1 cellular context compared by ENCODE assay signal in the genomic region with DNA sequence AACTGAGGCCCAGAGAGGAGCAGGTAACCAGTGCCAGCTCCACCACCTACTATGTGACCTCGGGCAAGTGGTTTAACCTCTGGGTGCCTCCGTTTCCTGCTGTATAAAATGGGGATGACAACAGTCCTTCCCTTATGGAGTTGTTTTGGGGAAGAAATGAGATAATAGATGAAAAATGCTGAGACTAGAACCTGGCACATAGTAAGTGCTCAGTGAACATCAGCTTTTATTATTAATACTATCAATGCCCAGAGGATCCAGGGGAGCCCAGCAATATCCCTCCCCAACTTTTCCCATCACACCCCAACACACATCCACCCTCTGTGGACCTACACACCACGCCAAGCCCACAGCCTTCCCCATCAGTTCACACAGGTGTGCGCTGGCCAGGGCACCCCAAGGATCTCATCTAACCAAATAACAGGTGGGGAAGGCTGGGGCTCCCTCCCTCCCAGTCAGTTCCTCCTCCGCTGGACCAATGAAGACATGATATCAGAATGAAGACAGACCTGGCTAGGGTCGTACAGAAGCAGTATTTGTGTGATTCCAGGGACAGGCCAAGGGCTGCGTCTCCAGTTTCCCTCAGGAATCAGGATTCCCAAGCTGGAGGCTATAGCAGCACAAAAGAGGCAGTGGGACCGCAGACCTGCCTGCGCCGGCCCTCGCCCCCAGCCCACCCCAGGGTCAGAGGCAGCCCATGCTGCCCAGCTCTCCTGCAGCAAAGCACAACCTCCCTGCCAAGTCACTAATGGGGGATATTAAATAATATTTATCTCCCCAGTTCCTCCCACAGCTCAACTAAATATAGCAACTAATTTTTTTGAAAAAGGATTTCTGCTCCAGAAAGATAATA.
TF ChIP-seq lines count a peak whose summit lies in the region.

No MANE protein-coding gene starts in this region.

TF ChIP-seq in GM23338, 12 proteins besides CTCF, POLR2A, EP300 and RAD21 (continued from another document):
- TF ChIP-seq, protein P1, sequence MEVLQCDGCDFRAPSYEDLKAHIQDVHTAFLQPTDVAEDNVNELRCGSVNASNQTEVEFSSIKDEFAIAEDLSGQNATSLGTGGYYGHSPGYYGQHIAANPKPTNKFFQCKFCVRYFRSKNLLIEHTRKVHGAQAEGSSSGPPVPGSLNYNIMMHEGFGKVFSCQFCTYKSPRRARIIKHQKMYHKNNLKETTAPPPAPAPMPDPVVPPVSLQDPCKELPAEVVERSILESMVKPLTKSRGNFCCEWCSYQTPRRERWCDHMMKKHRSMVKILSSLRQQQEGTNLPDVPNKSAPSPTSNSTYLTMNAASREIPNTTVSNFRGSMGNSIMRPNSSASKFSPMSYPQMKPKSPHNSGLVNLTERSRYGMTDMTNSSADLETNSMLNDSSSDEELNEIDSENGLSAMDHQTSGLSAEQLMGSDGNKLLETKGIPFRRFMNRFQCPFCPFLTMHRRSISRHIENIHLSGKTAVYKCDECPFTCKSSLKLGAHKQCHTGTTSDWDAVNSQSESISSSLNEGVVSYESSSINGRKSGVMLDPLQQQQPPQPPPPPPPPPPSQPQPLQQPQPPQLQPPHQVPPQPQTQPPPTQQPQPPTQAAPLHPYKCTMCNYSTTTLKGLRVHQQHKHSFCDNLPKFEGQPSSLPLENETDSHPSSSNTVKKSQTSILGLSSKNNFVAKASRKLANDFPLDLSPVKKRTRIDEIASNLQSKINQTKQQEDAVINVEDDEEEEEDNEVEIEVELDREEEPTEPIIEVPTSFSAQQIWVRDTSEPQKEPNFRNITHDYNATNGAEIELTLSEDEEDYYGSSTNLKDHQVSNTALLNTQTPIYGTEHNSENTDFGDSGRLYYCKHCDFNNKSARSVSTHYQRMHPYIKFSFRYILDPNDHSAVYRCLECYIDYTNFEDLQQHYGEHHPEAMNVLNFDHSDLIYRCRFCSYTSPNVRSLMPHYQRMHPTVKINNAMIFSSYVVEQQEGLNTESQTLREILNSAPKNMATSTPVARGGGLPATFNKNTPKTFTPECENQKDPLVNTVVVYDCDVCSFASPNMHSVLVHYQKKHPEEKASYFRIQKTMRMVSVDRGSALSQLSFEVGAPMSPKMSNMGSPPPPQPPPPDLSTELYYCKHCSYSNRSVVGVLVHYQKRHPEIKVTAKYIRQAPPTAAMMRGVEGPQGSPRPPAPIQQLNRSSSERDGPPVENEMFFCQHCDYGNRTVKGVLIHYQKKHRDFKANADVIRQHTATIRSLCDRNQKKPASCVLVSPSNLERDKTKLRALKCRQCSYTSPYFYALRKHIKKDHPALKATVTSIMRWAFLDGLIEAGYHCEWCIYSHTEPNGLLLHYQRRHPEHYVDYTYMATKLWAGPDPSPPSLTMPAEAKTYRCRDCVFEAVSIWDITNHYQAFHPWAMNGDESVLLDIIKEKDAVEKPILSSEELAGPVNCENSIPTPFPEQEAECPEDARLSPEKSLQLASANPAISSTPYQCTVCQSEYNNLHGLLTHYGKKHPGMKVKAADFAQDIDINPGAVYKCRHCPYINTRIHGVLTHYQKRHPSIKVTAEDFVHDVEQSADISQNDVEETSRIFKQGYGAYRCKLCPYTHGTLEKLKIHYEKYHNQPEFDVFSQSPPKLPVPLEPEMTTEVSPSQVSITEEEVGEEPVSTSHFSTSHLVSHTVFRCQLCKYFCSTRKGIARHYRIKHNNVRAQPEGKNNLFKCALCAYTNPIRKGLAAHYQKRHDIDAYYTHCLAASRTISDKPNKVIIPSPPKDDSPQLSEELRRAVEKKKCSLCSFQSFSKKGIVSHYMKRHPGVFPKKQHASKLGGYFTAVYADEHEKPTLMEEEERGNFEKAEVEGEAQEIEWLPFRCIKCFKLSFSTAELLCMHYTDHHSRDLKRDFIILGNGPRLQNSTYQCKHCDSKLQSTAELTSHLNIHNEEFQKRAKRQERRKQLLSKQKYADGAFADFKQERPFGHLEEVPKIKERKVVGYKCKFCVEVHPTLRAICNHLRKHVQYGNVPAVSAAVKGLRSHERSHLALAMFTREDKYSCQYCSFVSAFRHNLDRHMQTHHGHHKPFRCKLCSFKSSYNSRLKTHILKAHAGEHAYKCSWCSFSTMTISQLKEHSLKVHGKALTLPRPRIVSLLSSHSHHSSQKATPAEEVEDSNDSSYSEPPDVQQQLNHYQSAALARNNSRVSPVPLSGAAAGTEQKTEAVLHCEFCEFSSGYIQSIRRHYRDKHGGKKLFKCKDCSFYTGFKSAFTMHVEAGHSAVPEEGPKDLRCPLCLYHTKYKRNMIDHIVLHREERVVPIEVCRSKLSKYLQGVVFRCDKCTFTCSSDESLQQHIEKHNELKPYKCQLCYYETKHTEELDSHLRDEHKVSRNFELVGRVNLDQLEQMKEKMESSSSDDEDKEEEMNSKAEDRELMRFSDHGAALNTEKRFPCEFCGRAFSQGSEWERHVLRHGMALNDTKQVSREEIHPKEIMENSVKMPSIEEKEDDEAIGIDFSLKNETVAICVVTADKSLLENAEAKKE (CRISPR knock-in tag; IDR thresholded peaks at IDR 0.05), result no peak
- no peak for TF ChIP-seq STAT1 (IDR thresholded peaks at IDR 0.05; ENCODE audit: unreplicated experiment)
- TF ChIP-seq EZH2phosphoT487 (IDR thresholded peaks at IDR 0.05; ENCODE audit: unreplicated experiment), result no peak
- no peak for TF ChIP-seq JUNB (IDR thresholded peaks at IDR 0.05; ENCODE audit: unreplicated experiment)
- TF ChIP-seq POLR2AphosphoS5 (IDR thresholded peaks at IDR 0.05; ENCODE audit: low read depth), result no peak
- TF ChIP-seq, protein P2, sequence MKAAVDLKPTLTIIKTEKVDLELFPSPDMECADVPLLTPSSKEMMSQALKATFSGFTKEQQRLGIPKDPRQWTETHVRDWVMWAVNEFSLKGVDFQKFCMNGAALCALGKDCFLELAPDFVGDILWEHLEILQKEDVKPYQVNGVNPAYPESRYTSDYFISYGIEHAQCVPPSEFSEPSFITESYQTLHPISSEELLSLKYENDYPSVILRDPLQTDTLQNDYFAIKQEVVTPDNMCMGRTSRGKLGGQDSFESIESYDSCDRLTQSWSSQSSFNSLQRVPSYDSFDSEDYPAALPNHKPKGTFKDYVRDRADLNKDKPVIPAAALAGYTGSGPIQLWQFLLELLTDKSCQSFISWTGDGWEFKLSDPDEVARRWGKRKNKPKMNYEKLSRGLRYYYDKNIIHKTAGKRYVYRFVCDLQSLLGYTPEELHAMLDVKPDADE (IDR thresholded peaks at IDR 0.05), result no peak
- no peak for TF ChIP-seq CREB1 (CRISPR knock-in tag; IDR thresholded peaks at IDR 0.05; ENCODE audit: low read depth)
- TF ChIP-seq ZNF331 (CRISPR knock-in tag; IDR thresholded peaks at IDR 0.05; ENCODE audit: low read depth), result no peak
